Comparison of ENCODE assay signal across 30 cellular contexts in the genomic region with DNA sequence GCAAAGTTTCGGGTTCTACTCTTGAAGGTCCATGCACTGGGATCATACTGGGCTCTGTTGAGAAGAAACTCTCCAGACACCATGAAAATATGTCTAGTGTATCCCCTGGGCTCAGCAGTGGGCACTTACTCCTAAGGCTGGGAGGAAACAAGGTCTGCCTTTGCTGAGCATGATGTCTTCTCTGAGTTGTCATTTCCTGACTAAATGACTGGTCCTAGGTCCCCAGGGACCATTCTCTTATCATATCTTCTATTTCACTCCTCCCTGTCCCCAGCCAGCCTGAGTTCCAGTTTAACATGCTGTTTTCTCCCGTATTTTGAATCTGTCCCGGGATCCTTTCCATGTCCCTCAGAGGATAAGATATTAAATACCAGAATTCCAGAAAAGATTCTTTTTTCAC.
"Had no signal": no experiment of that assay in that cellular context is flagged by ENCODE, and none has a peak within 500 bp of the region (broad histone marks: within the 10 kb centered on the region; RNA-seq: fewer than 3 reads in every experiment).

No MANE protein-coding gene starts in this region.

- ATAC-seq: left colon; left lung; lower lobe of right lung; natural killer cell; sciatic nerve; stimulated activated naive CD8-positive, alpha-beta T cell treated with anti-CD3 and anti-CD28 coated beads, Interleukin-15, amount 100 ng/mL, for 72 hours had no signal

- DNase-seq: hypothalamus; immature natural killer cell; kidney; left colon; left lung; lower lobe of right lung; mammary epithelial cell; mesendoderm; naive B cell; natural killer cell; nephron progenitor cell; occipital lobe; ovary; stimulated activated CD4-positive, alpha-beta T cell treated with anti-CD3 and anti-CD28 coated beads, Interleukin-12 subunit alpha, Interleukin-12 subunit beta, amount 100 ng/mL, for 4 hours; stimulated activated CD4-positive, alpha-beta T cell treated with anti-CD3 and anti-CD28 coated beads, Interleukin-15, amount 100 ng/mL, for 24 hours; stimulated activated CD4-positive, alpha-beta T cell treated with anti-CD3 and anti-CD28 coated beads, Interleukin-2, amount 100 ng/mL, for 24 hours; stimulated activated CD4-positive, alpha-beta T cell treated with anti-CD3 and anti-CD28 coated beads, Interleukin-4, amount 100 ng/mL, for 1 hour; stimulated activated naive CD4-positive, alpha-beta T cell treated with Interleukin-2 at 50 U/mL for 16 hours; stimulated activated naive CD8-positive, alpha-beta T cell treated with anti-CD3 and anti-CD28 coated beads, Interleukin-15, amount 100 ng/mL, for 72 hours; substantia nigra; uterus had no signal

- H3K4me1 Mint-ChIP-seq: immature natural killer cell; naive B cell; natural killer cell; nephron progenitor cell; neural progenitor cell; stimulated activated naive CD8-positive, alpha-beta T cell treated with anti-CD3 and anti-CD28 coated beads, Interleukin-15, amount 100 ng/mL, for 72 hours had no signal

- H3K36me3 Mint-ChIP-seq: immature natural killer cell, mesothelial cell of epicardium, naive B cell, neural progenitor cell, type B pancreatic cell had no signal

- H3K27me3 Mint-ChIP-seq: naive B cell; progenitor cell of endocrine pancreas; stimulated activated naive CD8-positive, alpha-beta T cell treated with anti-CD3 and anti-CD28 coated beads, Interleukin-15, amount 100 ng/mL, for 72 hours; type B pancreatic cell had no signal

- H3K27ac ChIP-seq: left lung, lower lobe of right lung, neural progenitor cell, neutrophil, ovary, right atrium auricular region, skin epidermis, tibial nerve, uterus had no signal

- H3K4me3 Mint-ChIP-seq: immature natural killer cell; mesothelial cell of epicardium; naive B cell; natural killer cell; nephron progenitor cell; neural progenitor cell; stimulated activated naive CD8-positive, alpha-beta T cell treated with anti-CD3 and anti-CD28 coated beads, Interleukin-15, amount 100 ng/mL, for 72 hours; type B pancreatic cell had no signal

- H3K27me3 ChIP-seq: left lung, neural progenitor cell, neutrophil, ovary, right atrium auricular region, tibial nerve, uterus had no signal

- H3K4me1 ChIP-seq: left lung, lower lobe of right lung, neural progenitor cell, right atrium auricular region, tibial nerve, uterus had no signal

- H3K4me3 ChIP-seq: left lung, lower lobe of right lung, neural progenitor cell, ovary, right atrium auricular region, skin epidermis, tibial nerve, uterus had no signal

- H3K27ac Mint-ChIP-seq: immature natural killer cell; mesothelial cell of epicardium; naive B cell; natural killer cell; nephron progenitor cell; neural progenitor cell; progenitor cell of endocrine pancreas; stimulated activated naive CD8-positive, alpha-beta T cell treated with anti-CD3 and anti-CD28 coated beads, Interleukin-15, amount 100 ng/mL, for 72 hours; type B pancreatic cell had no signal

- H3K36me3 ChIP-seq: left lung, lower lobe of right lung, neural progenitor cell, neutrophil, ovary, right atrium auricular region, tibial nerve, uterus had no signal

- H3K9me3 ChIP-seq: lower lobe of right lung, neutrophil, ovary, right atrium auricular region, tibial nerve, uterus had no signal
